ENCODE assay signal across 8 cellular contexts in the genomic region with DNA sequence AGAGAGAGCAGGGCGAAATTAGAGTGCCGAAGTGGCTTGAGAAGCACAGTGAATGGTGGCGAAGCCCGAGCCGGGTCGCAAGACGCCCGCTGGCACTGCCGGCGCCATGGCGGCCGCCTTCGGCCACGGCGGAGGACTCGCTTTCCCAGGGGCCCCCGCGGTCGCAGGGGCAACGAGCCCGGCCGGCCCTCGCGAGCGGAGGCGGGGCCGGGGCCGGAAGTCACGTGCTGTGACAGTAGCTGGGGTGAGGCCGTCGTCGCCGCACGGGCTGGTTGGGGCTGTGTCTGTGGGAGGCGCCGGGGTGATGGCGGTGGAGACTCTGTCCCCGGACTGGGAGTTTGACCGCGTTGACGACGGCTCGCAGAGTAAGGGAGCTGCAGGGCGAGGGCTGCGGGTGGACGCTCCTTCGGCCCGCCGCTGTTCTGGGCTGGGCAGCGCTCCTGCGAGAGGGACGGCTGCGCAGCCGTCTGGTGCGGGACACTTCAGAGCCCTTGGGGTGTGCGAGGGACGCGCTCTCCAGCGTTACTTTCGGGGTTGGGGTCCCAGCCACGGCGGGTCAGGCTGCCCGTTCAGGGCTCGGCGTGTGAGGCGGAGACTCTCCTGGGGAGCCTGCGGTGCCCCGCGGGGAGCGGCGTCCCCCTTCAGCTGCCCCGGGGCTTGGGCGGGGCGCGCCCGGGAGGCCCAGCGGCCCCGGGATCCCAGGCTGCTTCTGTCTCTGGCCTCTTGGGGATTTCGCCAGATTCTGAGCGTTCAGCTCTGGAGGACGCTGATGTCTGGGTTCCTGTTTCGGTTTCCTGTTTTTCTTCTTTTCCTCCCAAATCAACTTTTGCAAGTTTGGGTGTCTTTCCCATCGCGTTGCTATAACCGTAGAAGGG. TPM values are rescaled to one million over a fixed set of nuclear protein-coding genes. Genes with fewer than 3 reads are reported as not detected.
DNase-seq lines count a peak whose midpoint lies in the region; ATAC-seq and FAIRE-seq lines count a peak whose summit lies in the region.

A gene with protein sequence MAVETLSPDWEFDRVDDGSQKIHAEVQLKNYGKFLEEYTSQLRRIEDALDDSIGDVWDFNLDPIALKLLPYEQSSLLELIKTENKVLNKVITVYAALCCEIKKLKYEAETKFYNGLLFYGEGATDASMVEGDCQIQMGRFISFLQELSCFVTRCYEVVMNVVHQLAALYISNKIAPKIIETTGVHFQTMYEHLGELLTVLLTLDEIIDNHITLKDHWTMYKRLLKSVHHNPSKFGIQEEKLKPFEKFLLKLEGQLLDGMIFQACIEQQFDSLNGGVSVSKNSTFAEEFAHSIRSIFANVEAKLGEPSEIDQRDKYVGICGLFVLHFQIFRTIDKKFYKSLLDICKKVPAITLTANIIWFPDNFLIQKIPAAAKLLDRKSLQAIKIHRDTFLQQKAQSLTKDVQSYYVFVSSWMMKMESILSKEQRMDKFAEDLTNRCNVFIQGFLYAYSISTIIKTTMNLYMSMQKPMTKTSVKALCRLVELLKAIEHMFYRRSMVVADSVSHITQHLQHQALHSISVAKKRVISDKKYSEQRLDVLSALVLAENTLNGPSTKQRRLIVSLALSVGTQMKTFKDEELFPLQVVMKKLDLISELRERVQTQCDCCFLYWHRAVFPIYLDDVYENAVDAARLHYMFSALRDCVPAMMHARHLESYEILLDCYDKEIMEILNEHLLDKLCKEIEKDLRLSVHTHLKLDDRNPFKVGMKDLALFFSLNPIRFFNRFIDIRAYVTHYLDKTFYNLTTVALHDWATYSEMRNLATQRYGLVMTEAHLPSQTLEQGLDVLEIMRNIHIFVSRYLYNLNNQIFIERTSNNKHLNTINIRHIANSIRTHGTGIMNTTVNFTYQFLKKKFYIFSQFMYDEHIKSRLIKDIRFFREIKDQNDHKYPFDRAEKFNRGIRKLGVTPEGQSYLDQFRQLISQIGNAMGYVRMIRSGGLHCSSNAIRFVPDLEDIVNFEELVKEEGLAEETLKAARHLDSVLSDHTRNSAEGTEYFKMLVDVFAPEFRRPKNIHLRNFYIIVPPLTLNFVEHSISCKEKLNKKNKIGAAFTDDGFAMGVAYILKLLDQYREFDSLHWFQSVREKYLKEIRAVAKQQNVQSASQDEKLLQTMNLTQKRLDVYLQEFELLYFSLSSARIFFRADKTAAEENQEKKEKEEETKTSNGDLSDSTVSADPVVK (plus strand): TSS at position 235 of the 875 bp plus-strand sequence. CDS start 70 bp downstream, at position 305.

- no peak for FAIRE-seq in urothelium cell line (lab: Jason Lieb, UNC)

- ATAC-seq in GM18502 (IDR thresholded peaks at IDR 0.05; ENCODE audit: poor library complexity, unreplicated experiment): peak; percentile 92
- peak; percentile 87 for ATAC-seq in HG02943 (IDR thresholded peaks at IDR 0.05; ENCODE audit: low read depth, unreplicated experiment)
- ATAC-seq in left ventricle myocardium superior: peak; percentile 99

- intact Hi-C loops in left ventricle myocardium superior (cut with micrococcal nuclease): no loop called here

- H3K27ac ChIP-seq in angular gyrus (ENCODE audit: low read depth, low read length): peak within 1 kb of the TSS; percentile 92

- DNase-seq in NCI-H187 treated with DMSO at 0.1 percent for 48 hours (lab: John Stamatoyannopoulos, UW) (peak; percentile 77), T-helper 2 cell (peak; percentile 86 to 96 (median 90)), left ventricle myocardium superior (peak; percentile 98), pulmonary artery endothelial cell (ENCODE audit: low read depth, low spot score) (peak; percentile 64), urothelium cell line (ENCODE audit: low spot score) (peak; percentile 94)

RNA-seq across cellular contexts. Expression of the gene that starts here (rescaled TPM):
- total RNA-seq in left ventricle myocardium superior: 26.4 TPM
- total RNA-seq in pulmonary artery endothelial cell: 124 and 157 TPM in 2 replicates

Comparison
In these comparisons a context has a peak if more than half of its experiments do, and no peak if none do; other contexts are left out.
1. Peak in every context shown above with its lines: DNase-seq, ATAC-seq and H3K27ac ChIP-seq.